Comparison of ENCODE assay signal across 17 cellular contexts in the genomic region with DNA sequence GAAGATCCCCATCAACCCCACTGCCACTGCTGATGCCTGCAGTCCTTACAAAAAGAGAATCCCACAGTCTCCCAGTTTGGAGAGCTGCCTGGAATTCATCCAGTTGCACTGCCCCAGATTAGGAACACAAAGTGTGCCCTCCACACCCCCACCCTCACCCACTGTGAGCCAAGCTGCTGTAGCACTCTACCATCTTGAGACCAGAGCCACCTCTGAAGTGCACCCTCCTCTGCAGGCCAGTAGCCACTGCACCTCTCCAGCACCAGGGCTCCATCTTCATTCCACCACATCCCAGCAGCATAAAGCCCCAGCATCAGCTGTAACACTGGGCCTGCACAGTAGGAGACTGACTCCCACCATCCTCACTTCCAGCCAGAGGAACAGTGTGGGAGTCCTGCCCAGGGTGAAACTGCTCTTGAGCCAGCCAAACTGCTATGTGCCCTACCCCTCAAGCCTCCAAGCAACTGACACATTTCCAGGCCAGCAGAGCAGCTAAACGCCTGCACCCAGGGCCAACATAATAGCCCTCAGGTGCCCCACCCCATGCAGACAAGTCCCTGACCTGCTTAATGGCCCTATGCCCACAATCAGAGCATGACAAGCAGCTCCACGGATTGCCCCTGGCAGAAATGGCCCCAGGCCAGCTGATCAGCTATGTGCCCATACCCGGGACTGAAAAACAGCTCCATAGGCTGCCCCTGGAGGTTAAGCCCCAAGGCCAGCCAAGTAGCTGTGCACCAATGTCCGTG.
A peak's percentile ranks its signal among the peaks of the same experiment; 100 is the strongest.
DNase-seq lines count a peak whose midpoint lies in the region; ATAC-seq, FAIRE-seq and TF ChIP-seq lines count a peak whose summit lies in the region.
"Had no signal": no experiment of that assay in that cellular context is flagged by ENCODE, and none has a peak within 500 bp of the region (broad histone marks: within the 10 kb centered on the region; RNA-seq: fewer than 3 reads in every experiment).

No MANE protein-coding gene starts in this region.

- H3K9me3 ChIP-seq in H1 (ENCODE audit: insufficient read depth in 2 of 2, low read depth in 1 of 2, low read length in 1 of 2) = no peaks in the 10 kb centered on the region
- no peaks in the 10 kb centered on the region for H3K9me3 ChIP-seq in thyroid gland
- H3K9me3 ChIP-seq: BE2C had no signal

- no peak overlapping the region for H4K91ac ChIP-seq in H1 (replicated peaks; ENCODE audit: insufficient read length, low read length)

- H2BK20ac ChIP-seq in H1 (ENCODE audit: low read length) = no peak overlapping the region

- no peaks in the 10 kb centered on the region for H3K23me2 ChIP-seq in H1 (ENCODE audit: low read depth, low read length)

- no peak for TF ChIP-seq RAD21 in H1 (IDR thresholded peaks at IDR 0.05 in 1 of 2, conservative IDR thresholded peaks at IDR 0.05 in 1 of 2; ENCODE audit: low read depth in 2 of 2, low read length in 2 of 2)

- H3K56ac ChIP-seq in H1 (replicated peaks; ENCODE audit: insufficient read length, low read depth, low read length) = no peak overlapping the region

- H3K23ac ChIP-seq in H1 (ENCODE audit: insufficient read length) = no peak overlapping the region

- TF ChIP-seq CTCF in H1 (IDR thresholded peaks at IDR 0.05; ENCODE audit: control extremely low read depth in 1 of 3, insufficient read depth in 1 of 3, low read depth in 1 of 3, low read length in 3 of 3) (no peak), thyroid gland (IDR thresholded peaks at IDR 0.05) (no peak)

- H3K79me1 ChIP-seq in H1 (ENCODE audit: low read depth, low read length) = no peaks in the 10 kb centered on the region; the same call in 1 of the 2 replicates

- CTCF ChIA-PET in H1 (lab: Charles Lee; ENCODE audit: partially characterized antibody) = interaction anchor here (0.6 to 2.4 kb wide), 3 partner anchors 38 to 97 kb away, joined by 3 to 12 read pairs (median 4); no protein-coding TSS in a partner anchor

- H3K27ac ChIP-seq in H1 (ENCODE audit: low read depth, low read length) (no peak overlapping the region), thyroid gland (no peak overlapping the region)
- H3K27ac ChIP-seq: SK-N-MC had no signal

- H3K36me3 ChIP-seq in H1 (ENCODE audit: control insufficient read depth in 2 of 4, insufficient read depth in 4 of 4, low read length in 3 of 4) (no peaks in the 10 kb centered on the region), thyroid gland (no peaks in the 10 kb centered on the region)
- H3K36me3 ChIP-seq: BE2C had no signal

- no peaks in the 10 kb centered on the region for H4K20me1 ChIP-seq in H1 (replicated peaks in 1 of 2; ENCODE audit: control insufficient read depth in 1 of 2, insufficient read depth in 2 of 2, low read length in 2 of 2)

- H4K5ac ChIP-seq in H1 (ENCODE audit: insufficient read length, low read depth, low read length) = no peak overlapping the region

- no peak overlapping the region for H3K4me3 ChIP-seq in H1 (ENCODE audit: extremely low read depth in 1 of 4, insufficient read depth in 2 of 4, low read depth in 3 of 4, low read length in 4 of 4)
- no peak overlapping the region for H3K4me3 ChIP-seq in thyroid gland (replicated peaks in 1 of 3)
- H3K4me3 ChIP-seq: K562, SK-N-MC had no signal

- no peak overlapping the region for H2BK120ac ChIP-seq in H1 (replicated peaks; ENCODE audit: low read depth, low read length)

- H2AFZ ChIP-seq in H1 (ENCODE audit: low read length) = no peak overlapping the region

- POLR2A ChIA-PET in H1 (lab: Charles Lee; ENCODE audit: partially characterized antibody) = no interaction called here

- H3K4ac ChIP-seq in H1 (replicated peaks; ENCODE audit: insufficient read length, low read depth, low read length) = no peak overlapping the region

- ATAC-seq in left colon (peak; percentile 52), HG03378 (IDR thresholded peaks at IDR 0.05; ENCODE audit: unreplicated experiment) (no peak)
- ATAC-seq: K562, PC-3 had no signal

- no peak overlapping the region for H2BK5ac ChIP-seq in H1 (ENCODE audit: low read depth, low read length)

- peak overlapping the region; percentile 57; the same call in 1 of the 2 replicates for H4K8ac ChIP-seq in H1 (ENCODE audit: extremely low read depth, insufficient read depth, low read length)

- no peak overlapping the region for H3K4me2 ChIP-seq in H1 (ENCODE audit: insufficient read depth in 1 of 2, low read depth in 2 of 2, low read length in 2 of 2)

- no peak overlapping the region for H2BK12ac ChIP-seq in H1 (ENCODE audit: low read depth, low read length)

- no peak overlapping the region for H3K14ac ChIP-seq in H1 (ENCODE audit: insufficient read length)

- WGBS in H1 (ENCODE audit: extremely low coverage in 1 of 2, insufficient coverage in 1 of 2, insufficient read length in 1 of 2, insufficient replicate concordance in 2 of 2, low coverage in 1 of 2, low lambda C conversion rate in 2 of 2, missing lambda C conversion rate in 1 of 2), 2 experiments = 88% methylated on average over 4 of the region's 4 CpGs; no CpG with 5 or more reads in 1 of the 2 experiments
- WGBS in thyroid gland, 2 donors = 18 to 83% methylated on average over 1 to 2 of the region's 4 CpGs

- H3K4me1 ChIP-seq in H1 (replicated peaks in 1 of 4; ENCODE audit: control insufficient read depth in 3 of 4, insufficient read depth in 4 of 4, low read length in 3 of 4) (no peaks in the 10 kb centered on the region), thyroid gland (peaks cover 6 to 20% of the 10 kb centered on the region in 2 donors)

- no peak for TF ChIP-seq POLR2A in H1 (IDR thresholded peaks at IDR 0.05; ENCODE audit: control extremely low read depth in 1 of 2, low read depth in 2 of 2, low read length in 2 of 2)
- TF ChIP-seq POLR2A in thyroid gland (IDR thresholded peaks at IDR 0.05) = no peak

- H3K9ac ChIP-seq in H1 (replicated peaks in 1 of 4; ENCODE audit: extremely low read depth in 1 of 4, low read depth in 3 of 4, low read length in 3 of 4) = no peak overlapping the region

- peak; percentile 60 for FAIRE-seq in HTR-8/SVneo (lab: Jason Lieb, UNC)
- no peak for FAIRE-seq in H1 (lab: Jason Lieb, UNC)
- FAIRE-seq: K562 had no signal

- H2AK5ac ChIP-seq in H1 (ENCODE audit: low read depth, low read length) = no peak overlapping the region

- no peaks in the 10 kb centered on the region for H3K79me2 ChIP-seq in H1 (ENCODE audit: control insufficient read depth in 1 of 2, insufficient read depth in 2 of 2, low read length in 2 of 2)

- DNase-seq in HTR-8/SVneo (ENCODE audit: insufficient read length, low spot score) = no peak
- DNase-seq in H1 (ENCODE audit: low read depth in 1 of 2, low spot score in 2 of 2) = no peak
- DNase-seq in left colon = no peak
- peak; percentile 81 to 86 for DNase-seq in thyroid gland
- DNase-seq in stimulated activated CD4-positive, alpha-beta T cell treated with anti-CD3 and anti-CD28 coated beads, Interleukin-4, amount 100 ng/mL, for 24 hours = no peak
- DNase-seq in ureter (ENCODE audit: low spot score) = no peak
- DNase-seq: BE2C; CD4-positive, alpha-beta T cell; NCI-H1092; NCI-H146; NCI-H2081 treated with DMSO at 0.1 percent for 48 hours; NCI-H510A; NCI-H82; PC-3 had no signal

- H3K27me3 ChIP-seq in H1 (replicated peaks in 1 of 4; ENCODE audit: control insufficient read depth in 3 of 4, extremely low read depth in 1 of 4, insufficient read depth in 3 of 4, low read length in 3 of 4) = no peaks in the 10 kb centered on the region
- no peaks in the 10 kb centered on the region for H3K27me3 ChIP-seq in thyroid gland
- H3K27me3 ChIP-seq: BE2C had no signal

- no peak overlapping the region for H2BK15ac ChIP-seq in H1 (ENCODE audit: low read length)

- no peak for TF ChIP-seq EP300 in H1 (IDR thresholded peaks at IDR 0.05; ENCODE audit: borderline replicate concordance in 1 of 2, low read depth in 2 of 2, low read length in 2 of 2)

- H3K18ac ChIP-seq in H1 (ENCODE audit: extremely low read depth, low read length) = no peak overlapping the region

- intact Hi-C loops in left colon (cut with DNase I, micrococcal nuclease) (no loop called here), thyroid gland (cut with DNase I) (no loop called here)

TF ChIP-seq in H1, 55 proteins besides CTCF, POLR2A, EP300 and RAD21:
- no peak for TF ChIP-seq SIN3A (conservative IDR thresholded peaks at IDR 0.05 in 1 of 2, IDR thresholded peaks at IDR 0.05 in 1 of 2; ENCODE audit: low read depth in 1 of 2, low read length in 2 of 2)
- no peak for TF ChIP-seq SAP30 (IDR thresholded peaks at IDR 0.05; ENCODE audit: insufficient read depth, insufficient replicate concordance, low read length)
- no peak for TF ChIP-seq CHD1 (IDR thresholded peaks at IDR 0.05; ENCODE audit: low read depth, low read length)
- no peak for TF ChIP-seq ASH2L (IDR thresholded peaks at IDR 0.05; ENCODE audit: low read length)
- no peak for TF ChIP-seq FOSL1 (IDR thresholded peaks at IDR 0.05; ENCODE audit: insufficient read depth, low read depth, low read length)
- TF ChIP-seq SP2 (IDR thresholded peaks at IDR 0.05; ENCODE audit: low read length) = no peak
- TF ChIP-seq, protein P1, sequence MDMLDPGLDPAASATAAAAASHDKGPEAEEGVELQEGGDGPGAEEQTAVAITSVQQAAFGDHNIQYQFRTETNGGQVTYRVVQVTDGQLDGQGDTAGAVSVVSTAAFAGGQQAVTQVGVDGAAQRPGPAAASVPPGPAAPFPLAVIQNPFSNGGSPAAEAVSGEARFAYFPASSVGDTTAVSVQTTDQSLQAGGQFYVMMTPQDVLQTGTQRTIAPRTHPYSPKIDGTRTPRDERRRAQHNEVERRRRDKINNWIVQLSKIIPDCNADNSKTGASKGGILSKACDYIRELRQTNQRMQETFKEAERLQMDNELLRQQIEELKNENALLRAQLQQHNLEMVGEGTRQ (IDR thresholded peaks at IDR 0.05; ENCODE audit: low read length) = no peak
- TF ChIP-seq TAF7 (optimal IDR thresholded peaks at IDR 0.05; ENCODE audit: borderline replicate concordance, low read depth, low read length) = no peak

Comparison
In these comparisons a context has a peak if more than half of its experiments do, and no peak if none do; other contexts are left out.
1. DNase-seq: peak in thyroid gland (2 of 2); none in HTR-8/SVneo (single experiment), H1 (0 of 2), left colon (0 of 2), stimulated activated CD4-positive, alpha-beta T cell treated with anti-CD3 and anti-CD28 coated beads, Interleukin-4, amount 100 ng/mL, for 24 hours (single experiment) and ureter (single experiment).